In genomic region chr16:76741623-76742022, GRCh38 we compare ENCODE assay signal across 33 cellular contexts.
DNase-seq lines count a peak whose midpoint lies in the region; ATAC-seq, FAIRE-seq and TF ChIP-seq lines count a peak whose summit lies in the region.
"Had no signal": no experiment of that assay in that cellular context is flagged by ENCODE, and none has a peak within 500 bp of the region (broad histone marks: within the 10 kb centered on the region; RNA-seq: fewer than 3 reads in every experiment).

No MANE protein-coding gene starts in this region.

- H3K27me3 ChIP-seq in HepG2 (ENCODE audit: control insufficient read depth in 1 of 2, insufficient read depth in 2 of 2, low read length in 2 of 2) (no peaks in the 10 kb centered on the region), right lobe of liver (no peaks in the 10 kb centered on the region)
- H3K27me3 ChIP-seq: BE2C; BLaER1; BLaER1 treated with 17β-estradiol and CSF1 and Interleukin-3, amounts not matched to agents 10 nM and 100 nM had no signal

- no peak overlapping the region for H2AFZ ChIP-seq in HepG2 (ENCODE audit: low read length)

- no peak for ATAC-seq in HepG2
- ATAC-seq in right lobe of liver, result no peak
- ATAC-seq in HG03097 (IDR thresholded peaks at IDR 0.05; ENCODE audit: low FRiP score, unreplicated experiment), result no peak
- ATAC-seq: A549; CD8-positive, alpha-beta T cell had no signal

- no peak for TF ChIP-seq CTCF in HepG2 (CRISPR knock-in tag; IDR thresholded peaks at IDR 0.05)
- TF ChIP-seq CTCF in right lobe of liver (IDR thresholded peaks at IDR 0.05), result no peak
- TF ChIP-seq CTCF in HEK293 (tag by site-specific recombination; IDR thresholded peaks at IDR 0.05), result no peak

- TF ChIP-seq EP300 in HepG2 (IDR thresholded peaks at IDR 0.05; ENCODE audit: low read depth in 2 of 2, low read length in 2 of 2) (no peak), HepG2 (CRISPR knock-in tag; IDR thresholded peaks at IDR 0.05; ENCODE audit: borderline replicate concordance) (no peak)

- H3K4me3 ChIP-seq in HepG2 (replicated peaks in 1 of 3; ENCODE audit: insufficient read depth in 1 of 3, low read depth in 2 of 3, low read length in 3 of 3) (no peak overlapping the region), right lobe of liver (no peak overlapping the region), HEK293 (ENCODE audit: low read depth, low read length) (no peak overlapping the region)
- H3K4me3 ChIP-seq: A549; BLaER1; BLaER1 treated with 17β-estradiol and CSF1 and Interleukin-3, amounts not matched to agents 10 nM and 100 nM had no signal

- no peak for FAIRE-seq in HepG2 (lab: Jason Lieb, UNC)
- FAIRE-seq: A204.1, A549, D721Med had no signal

- POLR2A ChIA-PET in HepG2 (lab: Yijun Ruan, JAX) (no interaction called here), HEK293 (lab: Yijun Ruan, JAX) (no interaction called here)

- TF ChIP-seq POLR2A in HepG2 (IDR thresholded peaks at IDR 0.05; ENCODE audit: insufficient read depth in 1 of 2, low read depth in 2 of 2, low read length in 2 of 2) (no peak), right lobe of liver (IDR thresholded peaks at IDR 0.05) (no peak)

- no peaks in the 10 kb centered on the region for H3K79me2 ChIP-seq in HepG2 (ENCODE audit: insufficient read depth, low read length)

- in situ Hi-C loops in HepG2 (cut with HindIII; ENCODE audit: extremely low pct_ligation_motif_present, low pct_unique_long_range_greater_than_20kb), result no loop called here

- DNase-seq in HepG2 (ENCODE audit: low spot score) (no peak), right lobe of liver (no peak), NCI-H69 (lab: John Stamatoyannopoulos, UW) (peak; percentile 1), NOMO-1 treated with dmso at 0.1 percent for 144 hours (lab: John Stamatoyannopoulos, UW; ENCODE audit: unreplicated experiment) (no peak)
- DNase-seq: 8988T; ACHN; AML-193; BE2C; C1 segment of cervical spinal cord; Caco-2; Calu3; CD4-positive, alpha-beta memory T cell; CD4-positive, alpha-beta T cell; CD4-positive, CD25-positive, alpha-beta regulatory T cell; CD8-positive, alpha-beta memory T cell; CD8-positive, alpha-beta T cell; COR-L47; DMS 273 treated with DMSO at 0.1 percent for 48 hours; DMS153; DMS53; DMS79; DMS79 treated with DMSO at 0.1 percent for 48 hours; DND-41; EL had no signal

- no TSS peak for BruUV-seq in HepG2 (replicated peaks; lab: Mats Ljungman, UMichigan)

- TF ChIP-seq RAD21 in HepG2 (CRISPR knock-in tag; IDR thresholded peaks at IDR 0.05), result no peak

- intact Hi-C loops in HepG2 (cut with micrococcal nuclease; ENCODE audit: unreplicated experiment) (no loop called here), right lobe of liver (cut with DNase I) (no loop called here)

- H3K27ac ChIP-seq in HepG2 (ENCODE audit: extremely low read length, insufficient read depth, low read length), result no peak overlapping the region
- no peak overlapping the region for H3K27ac ChIP-seq in right lobe of liver
- no peak overlapping the region for H3K27ac ChIP-seq in HEK293 (ENCODE audit: extremely low read depth, low read depth, low read length)
- H3K27ac ChIP-seq: 22Rv1; A549; BLaER1; BLaER1 treated with 17β-estradiol and CSF1 and Interleukin-3, amounts not matched to agents 10 nM and 100 nM; C4-2B had no signal

- CTCF ChIA-PET in HepG2 (lab: Yijun Ruan, JAX; ENCODE audit: low intra/inter-chr PET ratio, low total read pairs) (no interaction called here), HEK293 (lab: Yijun Ruan, JAX) (no interaction called here)

- 27% methylated on average over 4 of the region's 4 CpGs for WGBS in HepG2 (ENCODE audit: low lambda C conversion rate)
- 78% methylated on average over 4 of the region's 4 CpGs for WGBS in right lobe of liver (ENCODE audit: insufficient coverage, low coverage, low lambda C conversion rate, missing lambda C conversion rate)

- H3K9me3 ChIP-seq in HepG2 (ENCODE audit: low read length), result peaks cover 78% of the 10 kb centered on the region
- no peaks in the 10 kb centered on the region for H3K9me3 ChIP-seq in right lobe of liver
- H3K9me3 ChIP-seq in HEK293 (ENCODE audit: control insufficient read depth, insufficient read depth, low read depth, low read length), result no peaks in the 10 kb centered on the region

- H4K20me1 ChIP-seq in HepG2 (ENCODE audit: insufficient read depth, low read length), result no peaks in the 10 kb centered on the region
- H4K20me1 ChIP-seq: BLaER1; BLaER1 treated with 17β-estradiol and CSF1 and Interleukin-3, amounts not matched to agents 10 nM and 100 nM had no signal

- H3K4me1 ChIP-seq in HepG2 (ENCODE audit: insufficient read depth, low read length), result no peaks in the 10 kb centered on the region
- no peaks in the 10 kb centered on the region for H3K4me1 ChIP-seq in right lobe of liver
- no peaks in the 10 kb centered on the region for H3K4me1 ChIP-seq in HEK293 (ENCODE audit: control insufficient read depth, insufficient read depth, low read length)
- H3K4me1 ChIP-seq: A549; BE2C; BLaER1; BLaER1 treated with 17β-estradiol and CSF1 and Interleukin-3, amounts not matched to agents 10 nM and 100 nM; Caco-2 had no signal

- H3K9ac ChIP-seq in HepG2 (ENCODE audit: insufficient read depth, low read depth, low read length), result no peak overlapping the region
- H3K9ac ChIP-seq: BLaER1; BLaER1 treated with 17β-estradiol and CSF1 and Interleukin-3, amounts not matched to agents 10 nM and 100 nM had no signal

- H3K36me3 ChIP-seq in HepG2 (replicated peaks in 1 of 2; ENCODE audit: control insufficient read depth in 1 of 2, insufficient read depth in 2 of 2, low read length in 2 of 2), result no peaks in the 10 kb centered on the region
- no peaks in the 10 kb centered on the region for H3K36me3 ChIP-seq in right lobe of liver
- no peaks in the 10 kb centered on the region for H3K36me3 ChIP-seq in HEK293 (ENCODE audit: control insufficient read depth in 2 of 2, insufficient read depth in 1 of 2, low read length in 2 of 2)
- H3K36me3 ChIP-seq: BE2C; BLaER1; BLaER1 treated with 17β-estradiol and CSF1 and Interleukin-3, amounts not matched to agents 10 nM and 100 nM had no signal

- H3K4me2 ChIP-seq in HepG2 (ENCODE audit: low read depth, low read length), result no peak overlapping the region
- H3K4me2 ChIP-seq: A549; BLaER1; BLaER1 treated with 17β-estradiol and CSF1 and Interleukin-3, amounts not matched to agents 10 nM and 100 nM had no signal

TF ChIP-seq in HepG2, 621 proteins besides CTCF, POLR2A, EP300 and RAD21:
- no peak for TF ChIP-seq ZSCAN20 (CRISPR knock-in tag; IDR thresholded peaks at IDR 0.05; ENCODE audit: borderline replicate concordance)
- TF ChIP-seq ZNF337 (CRISPR knock-in tag; IDR thresholded peaks at IDR 0.05; ENCODE audit: borderline replicate concordance, low read depth), result peak; percentile 93; the same call in 1 of the 2 replicates
- TF ChIP-seq ZNF567 (CRISPR knock-in tag; IDR thresholded peaks at IDR 0.05; ENCODE audit: borderline replicate concordance), result no peak
- TF ChIP-seq, protein P1, sequence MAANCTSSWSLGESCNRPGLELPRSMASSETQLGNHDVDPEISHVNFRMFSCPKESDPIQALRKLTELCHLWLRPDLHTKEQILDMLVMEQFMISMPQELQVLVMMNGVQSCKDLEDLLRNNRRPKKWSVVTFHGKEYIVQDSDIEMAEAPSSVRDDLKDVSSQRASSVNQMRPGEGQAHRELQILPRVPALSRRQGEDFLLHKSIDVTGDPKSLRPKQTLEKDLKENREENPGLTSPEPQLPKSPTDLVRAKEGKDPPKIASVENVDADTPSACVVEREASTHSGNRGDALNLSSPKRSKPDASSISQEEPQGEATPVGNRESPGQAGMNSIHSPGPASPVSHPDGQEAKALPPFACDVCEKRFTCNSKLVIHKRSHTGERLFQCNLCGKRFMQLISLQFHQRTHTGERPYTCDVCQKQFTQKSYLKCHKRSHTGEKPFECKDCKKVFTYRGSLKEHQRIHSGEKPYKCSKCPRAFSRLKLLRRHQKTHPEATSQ (CRISPR knock-in tag; IDR thresholded peaks at IDR 0.05; ENCODE audit: borderline replicate concordance), result no peak
- TF ChIP-seq ZNF737 (CRISPR knock-in tag; IDR thresholded peaks at IDR 0.05; ENCODE audit: borderline replicate concordance), result no peak

TF ChIP-seq in HEK293, 187 proteins besides CTCF, POLR2A, EP300 and RAD21:
- TF ChIP-seq ZNF600 (tag by site-specific recombination; IDR thresholded peaks at IDR 0.05), result no peak
- TF ChIP-seq SETDB1 (IDR thresholded peaks at IDR 0.05; ENCODE audit: insufficient read length, low read length), result peak; percentile 51

Comparison
In these comparisons a context has a peak if more than half of its experiments do, and no peak if none do; other contexts are left out.
1. Of the 63 proteins assayed by ChIP-seq in both HepG2 and HEK293: peak only in HepG2: none; only in HEK293: SETDB1; in both: none; in neither: 62.